ENCODE assay signal across 1 cellular context in genomic region chr2:197210450-197210849, GRCh38.
TF ChIP-seq lines count a peak whose summit lies in the region.

No MANE protein-coding gene starts in this region.

TF ChIP-seq in IMR-90, 13 proteins besides CTCF, POLR2A, EP300 and RAD21 (continued from another document):
- TF ChIP-seq BHLHE40 (IDR thresholded peaks at IDR 0.05; ENCODE audit: low read depth, low read length) (no peak), RFX5 (IDR thresholded peaks at IDR 0.05; ENCODE audit: low read depth, low read length) (no peak)
TF ChIP-seq in IMR-90: peak in this region for 0.
